Comparison of ENCODE assay signal across 8 cellular contexts in the genomic region with DNA sequence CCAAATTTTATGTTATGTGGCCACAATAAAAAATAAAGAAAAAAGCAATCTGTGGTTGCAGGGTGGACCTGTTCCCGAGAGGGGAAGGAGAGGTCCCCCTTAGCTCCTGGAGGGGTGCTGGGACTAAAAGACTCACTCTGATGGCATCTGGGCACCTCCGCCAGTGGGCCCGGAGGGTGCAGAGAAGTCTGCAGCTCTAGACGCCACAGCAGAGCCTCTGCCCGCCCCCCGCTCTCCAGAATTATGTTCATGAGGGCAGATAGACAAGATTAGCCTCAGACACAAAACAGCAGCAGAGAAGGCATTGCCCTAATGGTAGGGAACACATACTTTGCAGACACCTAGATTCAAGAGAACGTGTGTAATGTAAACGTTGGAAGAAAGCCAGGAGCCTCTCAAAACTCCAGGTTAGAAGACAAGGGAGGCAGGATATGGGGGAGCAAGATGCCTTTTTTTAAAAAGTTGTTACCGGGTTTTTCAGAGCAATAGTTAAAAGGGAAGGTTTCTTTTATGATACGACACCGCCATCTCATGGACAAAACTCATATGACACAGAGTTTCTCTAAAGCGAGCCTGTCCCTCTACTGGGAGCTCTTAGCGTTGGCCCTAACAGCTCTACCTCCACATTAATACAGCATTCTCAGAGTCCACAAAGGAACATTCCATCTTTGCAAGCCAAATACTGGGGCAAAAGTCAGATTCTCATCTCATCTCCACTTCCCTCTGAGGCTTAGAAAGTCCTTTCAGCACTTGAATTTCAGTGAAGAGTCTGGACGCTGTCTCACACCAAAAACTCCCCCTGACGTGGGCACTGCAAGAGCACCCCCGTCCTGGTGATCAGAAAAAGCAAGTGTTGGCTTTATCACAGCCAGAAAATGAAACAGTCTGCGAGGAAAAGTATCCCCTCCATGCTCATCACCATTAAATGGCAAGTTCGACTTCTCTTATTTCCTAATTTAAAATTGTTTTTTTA. TPM values are rescaled to one million over a fixed set of nuclear protein-coding genes. Genes with fewer than 3 reads are reported as not detected.
DNase-seq lines count a peak whose midpoint lies in the region; ATAC-seq lines count a peak whose summit lies in the region.

No MANE protein-coding gene starts in this region.

- H3K4me3 Mint-ChIP-seq in activated T-cell treated with anti-CD3 and anti-CD28 coated beads, Interleukin-2, amount 50 U/mL, for 24 hours, result no peak overlapping the region

- no peaks in the 10 kb centered on the region for H3K4me1 Mint-ChIP-seq in activated T-cell treated with anti-CD3 and anti-CD28 coated beads, Interleukin-2, amount 50 U/mL, for 24 hours (ENCODE audit: low read depth)

- peaks cover 61% of the 10 kb centered on the region for H3K27me3 Mint-ChIP-seq in activated T-cell treated with anti-CD3 and anti-CD28 coated beads, Interleukin-2, amount 50 U/mL, for 24 hours

- no peak overlapping the region for H3K27ac Mint-ChIP-seq in activated T-cell treated with anti-CD3 and anti-CD28 coated beads, Interleukin-2, amount 50 U/mL, for 24 hours

- H3K36me3 Mint-ChIP-seq in activated T-cell treated with anti-CD3 and anti-CD28 coated beads, Interleukin-2, amount 50 U/mL, for 24 hours (ENCODE audit: low read depth), result no peaks in the 10 kb centered on the region

- peak; percentile 76 for ATAC-seq in left ventricle myocardium superior
- peak; percentile 75 for ATAC-seq in sciatic nerve
- ATAC-seq in GM19035 (IDR thresholded peaks at IDR 0.05; ENCODE audit: unreplicated experiment), result no peak

- intact Hi-C loops in left ventricle myocardium superior (cut with micrococcal nuclease), result no loop called here
- intact Hi-C loops in sciatic nerve (cut with DNase I), result no loop called here

- no peaks in the 10 kb centered on the region for H3K9me3 Mint-ChIP-seq in activated T-cell treated with anti-CD3 and anti-CD28 coated beads, Interleukin-2, amount 50 U/mL, for 24 hours

- DNase-seq in activated T-cell treated with anti-CD3 and anti-CD28 coated beads for 1 hour (ENCODE audit: low read depth) (peak; percentile 28), HuH-7.5 (ENCODE audit: low spot score) (peak; percentile 57), RPMI8226 (peak; percentile 84), amniotic epithelial cell (ENCODE audit: low read depth) (peak; percentile 40), left ventricle myocardium superior (no peak), sciatic nerve (ENCODE audit: low spot score) (peak; percentile 36)
- no peak for DNase-seq in activated T-cell treated with anti-CD3 and anti-CD28 coated beads, Interleukin-2, amount 50 U/mL, for 24 hours

RNA-seq across cellular contexts. Expression of gene FOXF2, which starts 47.2 kb away (rescaled TPM):
- total RNA-seq in left ventricle myocardium superior, result not detected
- total RNA-seq in sciatic nerve, result 0.58 TPM

Comparison
In these comparisons a context has a peak if more than half of its experiments do, and no peak if none do; other contexts are left out.
1. DNase-seq: peak in activated T-cell treated with anti-CD3 and anti-CD28 coated beads for 1 hour (single experiment), HuH-7.5 (single experiment), RPMI8226 (single experiment), amniotic epithelial cell (single experiment) and sciatic nerve (single experiment); none in activated T-cell treated with anti-CD3 and anti-CD28 coated beads, Interleukin-2, amount 50 U/mL, for 24 hours (single experiment) and left ventricle myocardium superior (single experiment).